In genomic region chr18:13219576-13219975, GRCh38 we compare ENCODE assay signal across 1 cellular context.
TF ChIP-seq lines count a peak whose summit lies in the region.

No MANE protein-coding gene starts in this region.

TF ChIP-seq in WTC11, 78 proteins besides CTCF, POLR2A, EP300 and RAD21 (continued from another document):
- TF ChIP-seq TEAD4 (CRISPR knock-in tag; IDR thresholded peaks at IDR 0.05): no peak
- no peak for TF ChIP-seq RELA (CRISPR knock-in tag; IDR thresholded peaks at IDR 0.05; ENCODE audit: borderline replicate concordance)
- TF ChIP-seq MLX (CRISPR knock-in tag; IDR thresholded peaks at IDR 0.05): no peak
- no peak for TF ChIP-seq FOXP4 (CRISPR knock-in tag; IDR thresholded peaks at IDR 0.05)
- TF ChIP-seq GRHL2 (CRISPR knock-in tag; IDR thresholded peaks at IDR 0.05; ENCODE audit: insufficient replicate concordance, severe bottlenecking): no peak
